ENCODE assay signal across 9 cellular contexts in the genomic region with DNA sequence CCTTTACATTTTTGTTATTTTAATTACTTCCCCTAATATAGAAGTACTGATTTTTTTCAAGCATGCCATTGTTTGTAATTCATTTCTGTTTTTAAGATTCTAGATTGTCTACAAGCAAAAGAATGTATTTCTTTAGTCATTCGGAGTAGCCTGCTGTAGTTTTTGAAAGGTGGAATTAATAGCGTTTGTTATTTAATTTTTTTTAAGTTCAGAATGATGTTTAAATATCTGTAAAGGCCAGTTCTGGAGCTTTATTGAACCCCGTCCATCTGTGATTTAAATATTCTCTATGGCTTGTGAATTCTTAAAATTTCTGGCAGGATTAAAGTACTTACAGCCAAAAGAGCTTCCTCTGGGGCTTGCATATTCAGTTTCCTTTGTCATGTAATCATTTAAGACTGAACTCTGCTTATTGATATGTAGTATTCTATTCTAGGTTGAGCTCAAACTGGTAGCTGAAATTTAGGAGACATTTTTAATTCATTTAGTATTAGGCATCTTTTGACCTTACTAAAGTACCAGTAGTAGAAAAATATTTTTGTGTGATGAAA. TPM values are rescaled to one million over a fixed set of nuclear protein-coding genes. Genes with fewer than 3 reads are reported as not detected.
DNase-seq lines count a peak whose midpoint lies in the region; ATAC-seq, FAIRE-seq and TF ChIP-seq lines count a peak whose summit lies in the region.
"Had no signal": no experiment of that assay in that cellular context is flagged by ENCODE, and none has a peak within 500 bp of the region (broad histone marks: within the 10 kb centered on the region; RNA-seq: fewer than 3 reads in every experiment).

No MANE protein-coding gene starts in this region.

- no peak for TF ChIP-seq POLR2A in tibial nerve (IDR thresholded peaks at IDR 0.05)

- H3K4me1 Mint-ChIP-seq in activated T-cell treated with anti-CD3 and anti-CD28 coated beads, Interleukin-2, amount 50 U/mL, for 4 hours (ENCODE audit: low read depth), result peaks cover 76% of the 10 kb centered on the region
- peaks cover 38% of the 10 kb centered on the region for H3K4me1 Mint-ChIP-seq in astrocyte (ENCODE audit: low read depth, unreplicated experiment)

- no peaks in the 10 kb centered on the region for H3K27me3 Mint-ChIP-seq in activated T-cell treated with anti-CD3 and anti-CD28 coated beads, Interleukin-2, amount 50 U/mL, for 4 hours (ENCODE audit: low read depth)
- H3K27me3 Mint-ChIP-seq in astrocyte (ENCODE audit: low read depth, unreplicated experiment), result no peaks in the 10 kb centered on the region

- FAIRE-seq in astrocyte (lab: Jason Lieb, UNC), result no peak

- H3K4me2 ChIP-seq in astrocyte (ENCODE audit: low read length), result peak overlapping the region; percentile 89

- peak overlapping the region; percentile 78 for H3K4me3 ChIP-seq in astrocyte (ENCODE audit: insufficient read depth, low read depth, low read length)
- peak overlapping the region in 1 of 4 donors; percentile 86 for H3K4me3 ChIP-seq in tibial nerve

- H3K79me2 ChIP-seq in astrocyte (ENCODE audit: insufficient read depth, low read length), result peaks cover 90% of the 10 kb centered on the region

- peak overlapping the region; percentile 92 for H3K27ac Mint-ChIP-seq in astrocyte (ENCODE audit: unreplicated experiment)

- H3K9me3 ChIP-seq in astrocyte (ENCODE audit: insufficient read depth, low read depth, low read length), result no peaks in the 10 kb centered on the region
- H3K9me3 ChIP-seq in tibial nerve, result no peaks in the 10 kb centered on the region

- H2AFZ ChIP-seq in astrocyte (ENCODE audit: low read depth, low read length), result no peak overlapping the region

- 24 to 25% methylated on average over 3 of the region's 3 CpGs for WGBS in tibial nerve, 2 donors

- peak overlapping the region; percentile 99 for H3K27ac ChIP-seq in astrocyte (ENCODE audit: low read depth, low read length)
- peak overlapping the region; percentile 97 to 99 (median 98) for H3K27ac ChIP-seq in tibial nerve

- peaks cover 20% of the 10 kb centered on the region for H4K20me1 ChIP-seq in astrocyte (ENCODE audit: insufficient read depth, low read length)

- H3K36me3 Mint-ChIP-seq in activated T-cell treated with anti-CD3 and anti-CD28 coated beads, Interleukin-2, amount 50 U/mL, for 4 hours (ENCODE audit: insufficient read depth), result peaks cover 30% of the 10 kb centered on the region
- peaks cover 29% of the 10 kb centered on the region for H3K36me3 Mint-ChIP-seq in astrocyte (ENCODE audit: low read depth, unreplicated experiment)

- H3K27me3 ChIP-seq in astrocyte (ENCODE audit: insufficient read depth, low read length) (no peaks in the 10 kb centered on the region), tibial nerve (no peaks in the 10 kb centered on the region)

- TF ChIP-seq CTCF in astrocyte (IDR thresholded peaks at IDR 0.05; ENCODE audit: insufficient read depth, low read depth, low read length) (no peak), tibial nerve (IDR thresholded peaks at IDR 0.05) (no peak)

- no peaks in the 10 kb centered on the region for H3K9me3 Mint-ChIP-seq in activated T-cell treated with anti-CD3 and anti-CD28 coated beads, Interleukin-2, amount 50 U/mL, for 4 hours
- H3K9me3 Mint-ChIP-seq in astrocyte (ENCODE audit: unreplicated experiment), result no peaks in the 10 kb centered on the region

- TF ChIP-seq EP300 in tibial nerve (IDR thresholded peaks at IDR 0.05), result no peak

- H3K4me1 ChIP-seq in astrocyte (ENCODE audit: insufficient read depth, low read length) (peaks cover 50% of the 10 kb centered on the region), tibial nerve (peaks cover 0 to 60% (median 38%) of the 10 kb centered on the region in 4 donors)

- DNase-seq in activated T-cell treated with anti-CD3 and anti-CD28 coated beads, Interleukin-2, amount 50 U/mL, for 4 hours, result no peak
- DNase-seq in activated T-cell treated with anti-CD3 and anti-CD28 coated beads for 4 hours (no peak), astrocyte (ENCODE audit: low read depth) (no peak), kidney tubule cell (ENCODE audit: low spot score) (peak; percentile 16), tibial nerve (ENCODE audit: low spot score in 2 of 2) (no peak)
- DNase-seq in activated effector memory CD4-positive, alpha-beta T cell treated with Interleukin-2 at 50 U/mL for 16 hours, result no peak
- DNase-seq: T1000 had no signal

- peak overlapping the region; percentile 99 for H3K9ac ChIP-seq in astrocyte (ENCODE audit: low read length)

- no peak for ATAC-seq in activated T-cell treated with anti-CD3 and anti-CD28 coated beads, Interleukin-2, amount 50 U/mL, for 4 hours
- ATAC-seq in HG03095 (IDR thresholded peaks at IDR 0.05; ENCODE audit: unreplicated experiment) (no peak), HG03457 (IDR thresholded peaks at IDR 0.05; ENCODE audit: unreplicated experiment) (no peak)

- peak overlapping the region; percentile 92 for H3K4me3 Mint-ChIP-seq in activated T-cell treated with anti-CD3 and anti-CD28 coated beads, Interleukin-2, amount 50 U/mL, for 4 hours
- H3K4me3 Mint-ChIP-seq in astrocyte (ENCODE audit: unreplicated experiment), result peak overlapping the region; percentile 95

- H3K36me3 ChIP-seq in astrocyte (ENCODE audit: insufficient read depth, low read length) (peaks cover 25% of the 10 kb centered on the region), tibial nerve (peaks cover 0 to 41% (median 0%) of the 10 kb centered on the region in 3 donors)

RNA-seq across cellular contexts. Expression of a gene that starts 5.2 kb away (rescaled TPM):
- 10 to 100 TPM; 19.8 to 35.0 (median 34.8) TPM for total RNA-seq in activated T-cell treated with anti-CD3 and anti-CD28 coated beads, Interleukin-2, amount 50 U/mL, for 4 hours
- 110 and 128 TPM in 2 replicates for total RNA-seq in astrocyte
- total RNA-seq in tibial nerve, result 10 to 100 TPM; 59.2 to 86.1 (median 70.1) TPM
